ENCODE assay signal across 1 cellular context in the genomic region with DNA sequence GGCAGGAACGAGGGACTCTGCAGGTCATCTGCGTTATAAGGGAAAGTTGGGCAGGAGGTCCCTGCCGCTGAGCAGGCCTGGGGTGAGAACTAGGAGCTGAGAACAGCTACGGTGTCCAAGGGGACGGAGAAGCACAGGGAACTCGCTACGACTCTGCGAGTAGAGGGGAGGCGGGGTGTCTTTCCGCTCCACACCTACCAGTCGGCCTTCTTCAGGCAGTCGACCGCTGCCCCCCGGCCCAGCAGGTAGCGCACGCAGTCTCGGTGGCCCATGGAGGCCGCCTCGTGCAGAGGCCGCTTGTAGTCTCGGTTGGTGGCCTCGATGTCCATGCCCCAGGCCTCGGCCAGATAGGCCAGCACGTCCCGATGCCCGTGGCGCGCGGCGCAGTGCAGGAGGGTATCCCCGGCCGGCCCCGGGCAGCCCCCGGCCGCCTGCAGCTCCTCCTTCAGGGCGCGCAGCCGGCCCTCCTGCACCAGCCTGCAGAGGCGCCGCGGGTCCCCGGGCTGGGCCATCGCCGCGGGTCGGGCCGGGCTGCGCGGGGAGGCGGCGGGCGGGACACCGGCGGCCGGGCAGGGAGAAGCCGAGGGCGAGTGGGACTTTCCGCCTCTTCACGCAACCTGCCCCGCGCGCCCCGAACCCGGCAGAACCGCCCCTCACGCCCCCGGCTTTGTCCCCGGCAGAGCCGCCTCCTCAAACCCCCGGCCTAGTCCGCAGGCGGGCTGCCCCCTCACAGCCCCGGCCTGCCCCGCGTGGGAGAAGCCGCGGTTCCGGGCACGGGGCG.
TF ChIP-seq lines count a peak whose summit lies in the region.

No MANE protein-coding gene starts in this region.

TF ChIP-seq in IMR-90, 13 proteins besides CTCF, POLR2A, EP300 and RAD21 (continued from another document):
- TF ChIP-seq MAFK (IDR thresholded peaks at IDR 0.05; ENCODE audit: low read depth, low read length), result no peak
